14 cellular contexts compared by ENCODE assay signal in the genomic region with DNA sequence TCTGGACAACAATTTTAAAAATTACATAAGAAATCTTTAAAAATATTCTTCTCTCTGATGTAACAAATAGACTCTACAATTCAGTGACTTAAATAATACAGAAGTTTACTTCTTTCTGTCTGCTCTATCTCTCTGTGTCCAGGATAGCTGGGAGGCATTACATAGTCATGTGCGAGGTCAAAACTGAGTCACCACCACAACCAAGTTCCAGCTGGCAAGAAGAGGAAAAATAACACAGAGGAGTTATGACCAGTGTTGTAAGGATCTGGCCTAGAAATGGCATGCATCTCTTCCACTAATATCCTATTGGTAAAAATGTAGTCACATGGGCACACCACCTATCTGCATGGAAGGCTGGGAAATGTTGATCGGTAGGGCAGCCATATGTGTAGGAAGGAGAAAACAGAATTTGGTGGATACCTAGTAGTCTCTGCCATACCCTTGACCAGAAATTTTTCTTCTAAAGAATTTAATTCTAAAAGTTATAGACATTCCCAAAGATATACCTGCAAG. TPM values are rescaled to one million over a fixed set of nuclear protein-coding genes. Genes with fewer than 3 reads are reported as not detected.
DNase-seq lines count a peak whose midpoint lies in the region; ATAC-seq and TF ChIP-seq lines count a peak whose summit lies in the region.
"Had no signal": no experiment of that assay in that cellular context is flagged by ENCODE, and none has a peak within 500 bp of the region (broad histone marks: within the 10 kb centered on the region; RNA-seq: fewer than 3 reads in every experiment).

No MANE protein-coding gene starts in this region.

- H4K20me1 ChIP-seq in IMR-90 (ENCODE audit: insufficient read depth, low read length), result no peaks in the 10 kb centered on the region

- no peaks in the 10 kb centered on the region for H3K36me3 ChIP-seq in IMR-90 (ENCODE audit: control insufficient read depth, insufficient read depth, low read length)
- H3K36me3 ChIP-seq in body of pancreas (replicated peaks in 1 of 2; ENCODE audit: insufficient read depth in 1 of 2, low read depth in 2 of 2), result no peaks in the 10 kb centered on the region
- H3K36me3 ChIP-seq: upper lobe of left lung had no signal

- no peak overlapping the region for H4K5ac ChIP-seq in IMR-90 (ENCODE audit: low read depth, low read length)

- H3K9me3 ChIP-seq in IMR-90 (ENCODE audit: control insufficient read depth, insufficient read depth, low read length) (no peaks in the 10 kb centered on the region), body of pancreas (no peaks in the 10 kb centered on the region), T-helper 17 cell (ENCODE audit: control insufficient read depth, low read length, poor library complexity, severe bottlenecking) (no peaks in the 10 kb centered on the region)
- H3K9me3 ChIP-seq: upper lobe of left lung had no signal

- no peak overlapping the region for H4K8ac ChIP-seq in IMR-90 (ENCODE audit: low read depth in 2 of 2, low read length in 2 of 2)

- H3K18ac ChIP-seq in IMR-90 (ENCODE audit: low read depth, low read length), result no peak overlapping the region

- H3K4ac ChIP-seq in IMR-90 (ENCODE audit: low read depth, low read length), result no peak overlapping the region

- no peak overlapping the region for H2BK120ac ChIP-seq in IMR-90 (ENCODE audit: low read depth, low read length)

- no peak overlapping the region for H3K14ac ChIP-seq in IMR-90 (replicated peaks; ENCODE audit: low read depth, low read length)

- H3K9me1 ChIP-seq in IMR-90 (ENCODE audit: insufficient read depth, low read length), result no peaks in the 10 kb centered on the region

- no peak overlapping the region for H2AK9ac ChIP-seq in IMR-90 (replicated peaks; ENCODE audit: low read depth, low read length, poor library complexity)

- no peak overlapping the region for H3K9ac ChIP-seq in IMR-90 (ENCODE audit: low read depth, low read length)

- H3K23ac ChIP-seq in IMR-90 (ENCODE audit: low read depth, low read length), result no peak overlapping the region

- no CpG with 5 or more reads among the region's 2 CpGs for WGBS in IMR-90 (ENCODE audit: extremely low coverage in 2 of 2, insufficient read length in 1 of 2), 2 experiments
- WGBS in body of pancreas, 2 donors, result 97 to 98% methylated on average over 2 of the region's 2 CpGs

- DNase-seq in AG10803 (ENCODE audit: low read depth), result peak; percentile 80
- peak; percentile 90 for DNase-seq in IMR-90
- peak; percentile 79 for DNase-seq in astrocyte of the cerebellum (ENCODE audit: low read depth)
- DNase-seq in hepatic stellate cell (ENCODE audit: low spot score), result peak; percentile 36
- DNase-seq in body of pancreas, result no peak
- DNase-seq in T-helper 17 cell, result no peak
- no peak for DNase-seq in NCI-H446 (lab: John Stamatoyannopoulos, UW)
- DNase-seq: activated CD4-positive, CD25-positive, alpha-beta regulatory T cell treated with anti-CD3 and anti-CD28 coated beads, Interleukin-2, amount 50 U/mL, for 72 hours; effector CD4-positive, alpha-beta T cell; NCI-H510A treated with DMSO at 0.1 percent for 48 hours; SIG-M5; upper lobe of left lung had no signal

- intact Hi-C loops in IMR-90 (cut with micrococcal nuclease), result no loop called here
- intact Hi-C loops in body of pancreas (cut with DNase I), result no loop called here

- dilution Hi-C loops in IMR-90 (cut with HindIII; ENCODE audit: low sequenced_read_pairs, unreplicated experiment), result no loop called here

- in situ Hi-C loops in IMR-90 (cut with MboI; ENCODE audit: low sequenced_read_pairs), result no loop called here
- in situ Hi-C loops in astrocyte of the cerebellum (cut with HindIII; ENCODE audit: low sequenced_read_pairs), result no loop called here

- H3K4me2 ChIP-seq in IMR-90 (ENCODE audit: low read depth, low read length), result no peak overlapping the region

- no peak overlapping the region for H2BK5ac ChIP-seq in IMR-90 (ENCODE audit: low read depth, low read length, poor library complexity, severe bottlenecking)

- ATAC-seq in IMR-90 (ENCODE audit: low read depth) (peak; percentile 98), body of pancreas (no peak), T-helper 17 cell (no peak), GM18520 (IDR thresholded peaks at IDR 0.05; ENCODE audit: unreplicated experiment) (no peak)

- no peak overlapping the region for H3K4me3 Mint-ChIP-seq in T-helper 17 cell

- H3K56ac ChIP-seq in IMR-90 (ENCODE audit: extremely low read depth, insufficient read depth, low read length), result no peak overlapping the region

- no peaks in the 10 kb centered on the region for H3K4me1 Mint-ChIP-seq in T-helper 17 cell

- H2AFZ ChIP-seq in IMR-90 (replicated peaks; ENCODE audit: low read length, poor library complexity), result no peak overlapping the region

- H3K27me3 ChIP-seq in IMR-90 (ENCODE audit: control insufficient read depth, insufficient read depth, low read length), result no peaks in the 10 kb centered on the region; the same call in 1 of the 2 replicates
- H3K27me3 ChIP-seq in body of pancreas, result no peaks in the 10 kb centered on the region
- H3K27me3 ChIP-seq: upper lobe of left lung had no signal

- no peaks in the 10 kb centered on the region for H3K79me1 ChIP-seq in IMR-90 (ENCODE audit: low read depth in 1 of 2, low read length in 2 of 2)

- H4K91ac ChIP-seq in IMR-90 (ENCODE audit: insufficient read depth, low read depth, low read length), result no peak overlapping the region

- H2BK15ac ChIP-seq in IMR-90 (ENCODE audit: low read depth, low read length), result no peak overlapping the region

- no peak for TF ChIP-seq POLR2A in IMR-90 (IDR thresholded peaks at IDR 0.05; ENCODE audit: low read depth, low read length)
- TF ChIP-seq POLR2A in body of pancreas (IDR thresholded peaks at IDR 0.05), result no peak

- no peak for TF ChIP-seq CTCF in AG10803 (conservative IDR thresholded peaks at IDR 0.05; ENCODE audit: low read length)
- no peak for TF ChIP-seq CTCF in IMR-90 (conservative IDR thresholded peaks at IDR 0.05; ENCODE audit: low read depth, low read length)
- TF ChIP-seq CTCF in astrocyte of the cerebellum (IDR thresholded peaks at IDR 0.05; ENCODE audit: low read depth, low read length, missing control alignments), result no peak
- TF ChIP-seq CTCF in body of pancreas (IDR thresholded peaks at IDR 0.05), result no peak

- H3K27ac Mint-ChIP-seq in T-helper 17 cell, result no peak overlapping the region

- H3K27me3 Mint-ChIP-seq in T-helper 17 cell, result no peaks in the 10 kb centered on the region

- POLR2A ChIA-PET in IMR-90 (lab: Charles Lee; ENCODE audit: unreplicated experiment), result no interaction called here

- no peak overlapping the region for H2BK20ac ChIP-seq in IMR-90 (ENCODE audit: low read depth, low read length)

- no peak overlapping the region for H3K27ac ChIP-seq in IMR-90 (ENCODE audit: insufficient read depth, low read length)
- H3K27ac ChIP-seq in body of pancreas, result no peak overlapping the region
- H3K27ac ChIP-seq: skin epidermis, upper lobe of left lung had no signal

- no TSS peak for BruUV-seq in IMR-90 (replicated peaks; lab: Mats Ljungman, UMichigan)

- H3K4me3 ChIP-seq in AG10803 (ENCODE audit: low read length) (no peak overlapping the region), IMR-90 (ENCODE audit: insufficient read depth, low read depth, low read length) (no peak overlapping the region), astrocyte of the cerebellum (ENCODE audit: low read depth, low read length) (no peak overlapping the region), body of pancreas (no peak overlapping the region)
- H3K4me3 ChIP-seq: skin epidermis, upper lobe of left lung had no signal

- no peaks in the 10 kb centered on the region; the same call in 1 of the 2 replicates for H3K4me1 ChIP-seq in IMR-90 (ENCODE audit: control insufficient read depth, insufficient read depth, low read length)
- H3K4me1 ChIP-seq in body of pancreas, result no peaks in the 10 kb centered on the region
- H3K4me1 ChIP-seq: upper lobe of left lung had no signal

- H3K36me3 Mint-ChIP-seq in T-helper 17 cell (ENCODE audit: low read depth), result no peaks in the 10 kb centered on the region

- CTCF ChIA-PET in IMR-90 (lab: Yijun Ruan, JAX), result interaction anchor here (1.4 kb wide), 1 partner anchor 8 kb away, joined by 3 read pairs; no protein-coding TSS in a partner anchor

- H2AK5ac ChIP-seq in IMR-90 (ENCODE audit: low read depth, low read length), result no peak overlapping the region

- TF ChIP-seq RAD21 in IMR-90 (IDR thresholded peaks at IDR 0.05; ENCODE audit: low read length), result no peak

TF ChIP-seq in IMR-90, 13 proteins besides CTCF, POLR2A, EP300 and RAD21 (continues in another document):
- TF ChIP-seq CEBPB (IDR thresholded peaks at IDR 0.05; ENCODE audit: low read depth, low read length), result no peak
- TF ChIP-seq MAZ (IDR thresholded peaks at IDR 0.05; ENCODE audit: borderline replicate concordance, low read depth, low read length), result no peak
- no peak for TF ChIP-seq MXI1 (IDR thresholded peaks at IDR 0.05; ENCODE audit: borderline replicate concordance, low read depth, low read length)
- no peak for TF ChIP-seq RFX5 (IDR thresholded peaks at IDR 0.05; ENCODE audit: low read depth, low read length)
- TF ChIP-seq, protein P1, sequence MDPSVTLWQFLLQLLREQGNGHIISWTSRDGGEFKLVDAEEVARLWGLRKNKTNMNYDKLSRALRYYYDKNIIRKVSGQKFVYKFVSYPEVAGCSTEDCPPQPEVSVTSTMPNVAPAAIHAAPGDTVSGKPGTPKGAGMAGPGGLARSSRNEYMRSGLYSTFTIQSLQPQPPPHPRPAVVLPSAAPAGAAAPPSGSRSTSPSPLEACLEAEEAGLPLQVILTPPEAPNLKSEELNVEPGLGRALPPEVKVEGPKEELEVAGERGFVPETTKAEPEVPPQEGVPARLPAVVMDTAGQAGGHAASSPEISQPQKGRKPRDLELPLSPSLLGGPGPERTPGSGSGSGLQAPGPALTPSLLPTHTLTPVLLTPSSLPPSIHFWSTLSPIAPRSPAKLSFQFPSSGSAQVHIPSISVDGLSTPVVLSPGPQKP (IDR thresholded peaks at IDR 0.05; ENCODE audit: borderline replicate concordance, low read depth, low read length), result no peak
- no peak for TF ChIP-seq CHD1 (IDR thresholded peaks at IDR 0.05; ENCODE audit: low read depth, low read length)
- TF ChIP-seq BHLHE40 (IDR thresholded peaks at IDR 0.05; ENCODE audit: low read depth, low read length), result peak; percentile 97
- TF ChIP-seq RCOR1 (IDR thresholded peaks at IDR 0.05; ENCODE audit: insufficient replicate concordance, low read length), result no peak
- TF ChIP-seq SMC3 (IDR thresholded peaks at IDR 0.05; ENCODE audit: low read depth, low read length), result no peak
- no peak for TF ChIP-seq MAFK (IDR thresholded peaks at IDR 0.05; ENCODE audit: low read depth, low read length)
- TF ChIP-seq FOS (IDR thresholded peaks at IDR 0.05; ENCODE audit: low read depth, low read length), result 0 out of 2 replicates have a peak, but pooled peaks have one; percentile 36

RNA-seq across cellular contexts. Expression of a gene that starts 39.4 kb away (rescaled TPM):
- total RNA-seq in IMR-90 (2012; rRNA removed) (58.1 and 59.7 TPM in 2 replicates), body of pancreas (10 to 100 TPM; 36.1 to 55.0 TPM), T-helper 17 cell (1 to 10 TPM; 2.4 to 2.6 TPM)
- polyA plus RNA-seq in IMR-90 (2012; rRNA removed), result 11.5 and 12.5 TPM in 2 replicates
- polyA plus RNA-seq in IMR-90 (2012; cell fraction: cytosol; rRNA removed), result 6.8 and 9.3 TPM in 2 replicates
- polyA plus RNA-seq in IMR-90 (2012; cell fraction: nucleus; rRNA removed; ENCODE audit: low replicate concordance), result 18.3 and 31.6 TPM in 2 replicates

Comparison
In these comparisons a context has a peak if more than half of its experiments do, and no peak if none do; other contexts are left out.
1. DNase-seq: peak in AG10803 (single experiment), IMR-90 (single experiment), astrocyte of the cerebellum (single experiment) and hepatic stellate cell (single experiment); none in body of pancreas (0 of 4), T-helper 17 cell (0 of 3) and NCI-H446 (0 of 2).
2. RNA of a gene that starts 39.4 kb away (total RNA-seq): 58.1 to 59.7 TPM in IMR-90 and 36.1 to 55.0 TPM in body of pancreas; 2.4 to 2.6 TPM in T-helper 17 cell; every median in the first group is over 10 times any median in the second.